ENCODE assay signal across 12 cellular contexts in genomic region chr3:184761120-184761841, GRCh38. TPM values are rescaled to one million over a fixed set of nuclear protein-coding genes. Genes with fewer than 3 reads are reported as not detected.
DNase-seq lines count a peak whose midpoint lies in the region; ATAC-seq and TF ChIP-seq lines count a peak whose summit lies in the region.
"Had no signal": no experiment of that assay in that cellular context is flagged by ENCODE, and none has a peak within 500 bp of the region (broad histone marks: within the 10 kb centered on the region; RNA-seq: fewer than 3 reads in every experiment).

No MANE protein-coding gene starts in this region.

- peaks cover 48% of the 10 kb centered on the region for H3K4me1 Mint-ChIP-seq in chondrocyte (ENCODE audit: low read depth)
- H3K4me1 Mint-ChIP-seq: activated naive CD4-positive, alpha-beta T cell treated with anti-CD3 and anti-CD28 coated beads, Interleukin-2, amount 50 U/mL, for 24 hours had no signal

- no peak for TF ChIP-seq CTCF in chondrocyte (IDR thresholded peaks at IDR 0.05)
- no peak for TF ChIP-seq CTCF in stomach (IDR thresholded peaks at IDR 0.05)

- intact Hi-C loops in stomach (cut with DNase I; ENCODE audit: low total_unique reads): no loop called here

- no peaks in the 10 kb centered on the region for H3K9me3 Mint-ChIP-seq in chondrocyte (ENCODE audit: low read depth)
- H3K9me3 Mint-ChIP-seq: activated naive CD4-positive, alpha-beta T cell treated with anti-CD3 and anti-CD28 coated beads, Interleukin-2, amount 50 U/mL, for 24 hours had no signal

- peaks cover 2% of the 10 kb centered on the region for H3K27me3 Mint-ChIP-seq in chondrocyte (ENCODE audit: low read depth)

- H3K4me3 ChIP-seq in MG63 (no peak overlapping the region), stomach (no peak overlapping the region)
- H3K4me3 ChIP-seq: suprapubic skin had no signal

- ATAC-seq in esophagus mucosa (no peak), GM19035 (IDR thresholded peaks at IDR 0.05; ENCODE audit: unreplicated experiment) (no peak)

- no peaks in the 10 kb centered on the region for H3K36me3 Mint-ChIP-seq in chondrocyte (ENCODE audit: low read depth)
- H3K36me3 Mint-ChIP-seq: activated naive CD4-positive, alpha-beta T cell treated with anti-CD3 and anti-CD28 coated beads, Interleukin-2, amount 50 U/mL, for 24 hours had no signal

- DNase-seq in MG63 (peak; percentile 55), chondrocyte (ENCODE audit: low spot score) (no peak), left kidney (ENCODE audit: low read depth, low spot score) (peak; percentile 61), stomach (peak; percentile 81), Ammon's horn (ENCODE audit: low spot score) (no peak)
- DNase-seq: activated CD8-positive, alpha-beta memory T cell treated with anti-CD3 and anti-CD28 coated beads for 24 hours; cortex of kidney; NCI-H774 had no signal

- peak overlapping the region; percentile 90 for H3K27ac Mint-ChIP-seq in chondrocyte (ENCODE audit: unreplicated experiment)
- H3K27ac Mint-ChIP-seq: activated naive CD4-positive, alpha-beta T cell treated with anti-CD3 and anti-CD28 coated beads, Interleukin-2, amount 50 U/mL, for 24 hours had no signal

- no peaks in the 10 kb centered on the region for H3K27me3 ChIP-seq in MG63
- no peaks in the 10 kb centered on the region for H3K27me3 ChIP-seq in stomach
- H3K27me3 ChIP-seq: suprapubic skin had no signal

- no peak for TF ChIP-seq POLR2A in stomach (IDR thresholded peaks at IDR 0.05)

- H3K9me3 ChIP-seq in MG63 (no peaks in the 10 kb centered on the region), stomach (no peaks in the 10 kb centered on the region)
- H3K9me3 ChIP-seq: suprapubic skin had no signal

- TF ChIP-seq EP300 in stomach (IDR thresholded peaks at IDR 0.05): no peak

- H3K4me1 ChIP-seq in stomach: peaks cover 45 to 65% (median 56%) of the 10 kb centered on the region in 4 donors

- H3K4me3 Mint-ChIP-seq in chondrocyte (ENCODE audit: unreplicated experiment): no peak overlapping the region
- H3K4me3 Mint-ChIP-seq: activated naive CD4-positive, alpha-beta T cell treated with anti-CD3 and anti-CD28 coated beads, Interleukin-2, amount 50 U/mL, for 24 hours had no signal

- 18 to 38% (median 25%) methylated on average over 12 of the region's 12 CpGs for WGBS in stomach, 5 donors

- H3K36me3 ChIP-seq in MG63 (no peaks in the 10 kb centered on the region), stomach (no peaks in the 10 kb centered on the region)
- H3K36me3 ChIP-seq: suprapubic skin had no signal

- H3K27ac ChIP-seq in stomach: peak overlapping the region; percentile 74 to 87 (median 80)
- H3K27ac ChIP-seq: suprapubic skin had no signal

RNA-seq across cellular contexts. Expression of gene MAGEF1, which starts 49.4 kb away (rescaled TPM):
- 25.6 and 30.3 TPM in 2 replicates for total RNA-seq in MG63 (2014; rRNA removed; shearing (Covaris generic); ENCODE audit: low replicate concordance)
- 35.0 to 37.8 TPM (median 36.1 TPM) in 3 replicates for total RNA-seq in chondrocyte
- 10 to 100 TPM; 19.3 to 81.1 (median 38.0) TPM for total RNA-seq in stomach
- 10 to 100 TPM; 28.9 to 35.5 (median 33.9) TPM for polyA plus RNA-seq in stomach
- total RNA-seq in esophagus mucosa: 16.1 TPM

RNA-seq across cellular contexts. Expression of gene VPS8, which starts 50.7 kb away (rescaled TPM):
- 34.6 and 40.1 TPM in 2 replicates for total RNA-seq in MG63 (2014; rRNA removed; shearing (Covaris generic); ENCODE audit: low replicate concordance)
- total RNA-seq in chondrocyte: 53.6 to 55.5 TPM (median 53.7 TPM) in 3 replicates
- 100 to 1,000 TPM in 1 of 5 donors, 10 to 100 TPM in 4; 34.8 to 126 (median 48.1) TPM for total RNA-seq in stomach
- polyA plus RNA-seq in stomach: 10 to 100 TPM in 2 of 3 donors, 1 to 10 TPM in 1; 7.5 to 11.9 (median 10.1) TPM
- total RNA-seq in esophagus mucosa: 30.4 TPM

Comparison
In these comparisons a context has a peak if more than half of its experiments do, and no peak if none do; other contexts are left out.
1. DNase-seq: peak in MG63 (single experiment), left kidney (single experiment) and stomach (single experiment); none in chondrocyte (single experiment) and Ammon's horn (single experiment).